24 cellular contexts compared by ENCODE assay signal in the genomic region with DNA sequence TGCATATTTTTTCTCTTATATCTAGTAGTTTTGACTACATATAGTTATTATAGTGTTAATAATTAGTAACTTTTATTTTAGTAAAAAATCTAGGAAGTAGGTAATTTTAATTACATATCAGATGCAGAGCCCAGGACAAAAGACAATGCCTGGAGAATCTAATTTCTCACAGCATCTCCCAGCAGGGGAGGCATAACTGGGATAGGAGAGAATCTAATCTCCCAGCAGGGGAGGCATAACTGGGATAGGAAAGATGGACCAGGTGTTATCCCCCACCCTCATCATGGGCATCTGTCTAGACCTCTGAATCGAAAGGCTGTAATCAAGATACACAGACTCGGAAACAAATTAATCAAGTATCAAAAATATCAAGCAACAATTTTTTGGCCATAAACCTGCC. TPM values are rescaled to one million over a fixed set of nuclear protein-coding genes. Genes with fewer than 3 reads are reported as not detected.
"Had no signal": no experiment of that assay in that cellular context is flagged by ENCODE, and none has a peak within 500 bp of the region (broad histone marks: within the 10 kb centered on the region; RNA-seq: fewer than 3 reads in every experiment).

No MANE protein-coding gene starts in this region.

- H3K79me2 ChIP-seq: parathyroid adenoma had no signal

- H3K36me3 ChIP-seq: cardiac muscle cell, gastroesophageal sphincter, tibial artery had no signal

- H3K4me3 ChIP-seq: body of pancreas, cardiac muscle cell, gastroesophageal sphincter, mucosa of descending colon, tibial artery had no signal

- H3K27ac ChIP-seq: body of pancreas, cardiac muscle cell, epithelial cell of prostate, gastroesophageal sphincter, parathyroid adenoma, tibial artery, VCaP had no signal

- ATAC-seq: activated CD8-positive, alpha-beta T cell treated with anti-CD3 and anti-CD28 coated beads, Interleukin-2, amount 10 ng/mL, durations not matched to agents 7 days and 5 days; body of pancreas; gastroesophageal sphincter; left cardiac atrium; mucosa of descending colon; right cardiac atrium; stimulated activated naive CD8-positive, alpha-beta T cell treated with anti-CD3 and anti-CD28 coated beads, Interleukin-15, amount 100 ng/mL, for 72 hours had no signal

- H3K27me3 ChIP-seq: body of pancreas, cardiac muscle cell, gastroesophageal sphincter, tibial artery had no signal

- H3K9ac ChIP-seq: parathyroid adenoma had no signal

- H3K4me1 ChIP-seq: body of pancreas, gastroesophageal sphincter, parathyroid adenoma, tibial artery had no signal

- DNase-seq: activated CD4-positive, alpha-beta T cell treated with anti-CD3 and anti-CD28 coated beads for 1 hour; activated CD4-positive, alpha-beta T cell treated with anti-CD3 and anti-CD28 coated beads, Interleukin-2, amount 50 U/mL, for 1 hour; activated CD8-positive, alpha-beta T cell treated with anti-CD3 and anti-CD28 coated beads, Interleukin-2, amount 10 ng/mL, durations not matched to agents 7 days and 5 days; activated gamma-delta T cell treated with Interleukin-2 at 50 U/mL for 16 hours; activated T-cell treated with anti-CD3 and anti-CD28 coated beads, Interleukin-2, amount 50 U/mL, for 1 hour; anterior cingulate cortex; body of pancreas; head of caudate nucleus; islet precursor cell; left cardiac atrium; mesenchymal stem cell; mucosa of descending colon; nucleus accumbens; right cardiac atrium; stimulated activated CD4-positive, alpha-beta T cell treated with anti-CD3 and anti-CD28 coated beads, Interleukin-12 subunit alpha, Interleukin-12 subunit beta, amount 100 ng/mL, for 4 hours; stimulated activated CD4-positive, alpha-beta T cell treated with anti-CD3 and anti-CD28 coated beads, Interleukin-4, amount 100 ng/mL, for 4 hours; stimulated activated naive CD8-positive, alpha-beta T cell treated with anti-CD3 and anti-CD28 coated beads, Interleukin-15, amount 100 ng/mL, for 72 hours; tibial artery had no signal

RNA-seq across cellular contexts. Expression of a gene that starts 58.2 kb away (rescaled TPM):
- polyA plus RNA-seq: cardiac muscle cell, liver had no signal
